In the genomic region with DNA sequence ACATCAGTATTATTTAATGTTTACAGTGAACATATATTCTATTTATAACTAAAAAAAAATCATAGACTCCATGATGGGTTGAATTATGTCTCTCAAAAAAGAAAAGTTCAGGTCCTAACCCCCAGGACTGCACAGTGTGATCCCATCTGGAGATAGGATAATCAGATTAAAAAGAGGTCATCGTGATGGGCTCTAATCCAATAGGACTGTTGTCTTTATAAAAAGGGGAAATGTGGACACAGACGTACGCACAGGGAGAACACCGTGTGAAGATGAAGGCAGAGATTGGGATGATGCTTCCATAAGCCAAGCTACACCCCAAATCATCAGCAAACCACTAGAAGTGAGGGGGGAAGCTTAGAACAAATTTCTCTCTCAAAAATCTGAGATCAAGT, we compare ENCODE assay signal across 29 cellular contexts.
"Had no signal": no experiment of that assay in that cellular context is flagged by ENCODE, and none has a peak within 500 bp of the region (broad histone marks: within the 10 kb centered on the region; RNA-seq: fewer than 3 reads in every experiment).

No MANE protein-coding gene starts in this region.

- H3K27ac Mint-ChIP-seq: activated CD8-positive, alpha-beta T cell treated with anti-CD3 and anti-CD28 coated beads for 36 hours; activated naive CD8-positive, alpha-beta T cell treated with anti-CD3 and anti-CD28 coated beads for 36 hours had no signal

- H3K36me3 Mint-ChIP-seq: activated naive CD8-positive, alpha-beta T cell treated with anti-CD3 and anti-CD28 coated beads for 36 hours had no signal

- H3K27ac ChIP-seq: brain microvascular endothelial cell, PC-9, RWPE1, WERI-Rb-1 had no signal

- H3K9me3 Mint-ChIP-seq: activated CD8-positive, alpha-beta T cell treated with anti-CD3 and anti-CD28 coated beads for 36 hours; activated naive CD8-positive, alpha-beta T cell treated with anti-CD3 and anti-CD28 coated beads for 36 hours had no signal

- H3K4me3 ChIP-seq: PC-9 had no signal

- DNase-seq: activated CD4-positive, alpha-beta T cell treated with anti-CD3 and anti-CD28 coated beads for 1 hour; activated CD4-positive, alpha-beta T cell treated with anti-CD3 and anti-CD28 coated beads for 48 hours; activated CD4-positive, alpha-beta T cell treated with anti-CD3 and anti-CD28 coated beads, Interleukin-2, amount 50 U/mL, for 4 hours; activated CD4-positive, CD25-positive, alpha-beta regulatory T cell; activated CD8-positive, alpha-beta T cell treated with anti-CD3 and anti-CD28 coated beads for 36 hours; activated naive CD4-positive, alpha-beta T cell treated with anti-CD3 and anti-CD28 coated beads, Interleukin-2, amount 50 U/mL, for 16 hours; activated naive CD8-positive, alpha-beta T cell treated with anti-CD3 and anti-CD28 coated beads for 36 hours; activated T-cell treated with anti-CD3 and anti-CD28 coated beads, Interleukin-2, amount 50 U/mL, for 1 hour; amniotic stem cell; aorta; brain microvascular endothelial cell; central memory CD4-positive, alpha-beta T cell; Karpas-422; KBM-7; NCI-H1105; NCI-H1417 treated with DMSO at 0.1 percent for 48 hours; NCI-H187 treated with DMSO at 0.1 percent for 48 hours; NCI-H2081; NCI-H2171 treated with DMSO at 0.1 percent for 48 hours; NCI-H2227 treated with DMSO at 0.1 percent for 48 hours; NCI-H446; NCI-H510A treated with DMSO at 0.1 percent for 48 hours; NCI-H526 treated with DMSO at 0.1 percent for 48 hours; NCI-H774; PC-9; SIG-M5; T1000; WERI-Rb-1 had no signal

- H3K4me3 Mint-ChIP-seq: activated CD8-positive, alpha-beta T cell treated with anti-CD3 and anti-CD28 coated beads for 36 hours; activated naive CD8-positive, alpha-beta T cell treated with anti-CD3 and anti-CD28 coated beads for 36 hours had no signal

- H3K4me2 ChIP-seq: PC-9 had no signal

- H3K36me3 ChIP-seq: brain microvascular endothelial cell, WERI-Rb-1 had no signal

- H3K27me3 Mint-ChIP-seq: activated naive CD8-positive, alpha-beta T cell treated with anti-CD3 and anti-CD28 coated beads for 36 hours had no signal

- H2AFZ ChIP-seq: PC-9 had no signal

- H3K27me3 ChIP-seq: brain microvascular endothelial cell had no signal
